ENCODE assay signal across 11 cellular contexts in genomic region chr15:64452988-64453688, GRCh38. TPM values are rescaled to one million over a fixed set of nuclear protein-coding genes. Genes with fewer than 3 reads are reported as not detected.
DNase-seq lines count a peak whose midpoint lies in the region; ATAC-seq and TF ChIP-seq lines count a peak whose summit lies in the region.
"Had no signal": no experiment of that assay in that cellular context is flagged by ENCODE, and none has a peak within 500 bp of the region (broad histone marks: within the 10 kb centered on the region; RNA-seq: fewer than 3 reads in every experiment).

No MANE protein-coding gene starts in this region.

- H3K4me1 ChIP-seq in gastroesophageal sphincter = peaks cover 13 to 63% (median 34%) of the 10 kb centered on the region in 3 donors
- H3K4me1 ChIP-seq in prostate gland (replicated peaks) = no peaks in the 10 kb centered on the region

- H3K36me3 ChIP-seq in gastroesophageal sphincter (peaks cover 0 to 15% of the 10 kb centered on the region in 2 donors), prostate gland (no peaks in the 10 kb centered on the region)

- ATAC-seq in gastroesophageal sphincter = no peak
- no peak for ATAC-seq in HG02759 (IDR thresholded peaks at IDR 0.05; ENCODE audit: unreplicated experiment)
- ATAC-seq in HG02973 (IDR thresholded peaks at IDR 0.05; ENCODE audit: unreplicated experiment) = no peak
- no peak for ATAC-seq in HG03565 (IDR thresholded peaks at IDR 0.05; ENCODE audit: unreplicated experiment)

- DNase-seq in LNCaP clone FGC (ENCODE audit: low read depth) (peak; percentile 50), NCI-H774 (lab: John Stamatoyannopoulos, UW) (peak; percentile 46), prostate gland (ENCODE audit: low spot score) (peak; percentile 63), RKO (ENCODE audit: low spot score) (no peak)
- DNase-seq: activated B cell treated with CpG ODN at 0.5 μM for 24 hours, DND-41, small intestine had no signal

- TF ChIP-seq EP300 in gastroesophageal sphincter (IDR thresholded peaks at IDR 0.05) = no peak

- intact Hi-C loops in prostate gland (cut with DNase I) = no loop called here

- TF ChIP-seq CTCF in LNCaP clone FGC (IDR thresholded peaks at IDR 0.05; ENCODE audit: control insufficient read depth, extremely low read depth, insufficient read depth) = no peak
- TF ChIP-seq CTCF in gastroesophageal sphincter (IDR thresholded peaks at IDR 0.05) = no peak
- TF ChIP-seq CTCF in prostate gland (IDR thresholded peaks at IDR 0.05) = no peak

- H3K9me3 ChIP-seq in gastroesophageal sphincter = no peaks in the 10 kb centered on the region
- H3K9me3 ChIP-seq in prostate gland = no peaks in the 10 kb centered on the region

- TF ChIP-seq POLR2A in gastroesophageal sphincter (IDR thresholded peaks at IDR 0.05) (no peak), prostate gland (IDR thresholded peaks at IDR 0.05) (no peak)

- peak overlapping the region; percentile 25 to 82 (median 63) for H3K27ac ChIP-seq in gastroesophageal sphincter
- H3K27ac ChIP-seq in prostate gland = peak overlapping the region in 1 of 2 donors; percentile 38

- no peaks in the 10 kb centered on the region for H3K27me3 ChIP-seq in gastroesophageal sphincter
- H3K27me3 ChIP-seq in prostate gland (replicated peaks; ENCODE audit: insufficient read depth) = no peaks in the 10 kb centered on the region

- no peak overlapping the region for H3K4me3 ChIP-seq in LNCaP clone FGC (ENCODE audit: low read depth, low read length)
- no peak overlapping the region for H3K4me3 ChIP-seq in gastroesophageal sphincter
- H3K4me3 ChIP-seq in prostate gland = no peak overlapping the region

- WGBS in gastroesophageal sphincter (ENCODE audit: low coverage in 1 of 2), 2 donors = 28 to 50% methylated on average over 4 to 6 of the region's 6 CpGs
- 43% methylated on average over 6 of the region's 6 CpGs for WGBS in prostate gland

RNA-seq across cellular contexts. Expression of gene ZNF609, which starts 7.2 kb away (rescaled TPM):
- total RNA-seq in gastroesophageal sphincter = 10 to 100 TPM; 38.7 to 50.6 (median 43.9) TPM
- total RNA-seq in prostate gland = 10 to 100 TPM; 29.1 to 45.7 TPM
